22 cellular contexts compared by ENCODE assay signal in the genomic region with DNA sequence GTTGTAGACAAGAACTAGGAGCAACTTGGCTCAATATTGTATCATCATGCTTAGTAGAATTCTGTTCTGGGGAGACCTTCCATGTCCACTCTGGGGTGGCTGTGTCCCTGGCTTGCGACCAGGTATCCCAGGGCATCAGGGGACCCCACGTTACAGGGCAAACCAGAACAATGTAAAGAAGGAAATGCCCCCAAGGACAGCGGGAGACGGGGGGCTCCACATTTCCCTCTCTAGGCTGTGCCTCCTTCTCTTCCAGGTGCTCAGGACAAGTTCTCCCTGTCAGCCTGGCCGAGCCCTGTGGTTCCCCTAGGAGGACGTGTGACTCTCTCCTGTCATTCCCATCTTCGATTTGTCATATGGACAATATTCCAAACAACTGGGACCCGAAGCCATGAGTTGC. TPM values are rescaled to one million over a fixed set of nuclear protein-coding genes. Genes with fewer than 3 reads are reported as not detected.
"Had no signal": no experiment of that assay in that cellular context is flagged by ENCODE, and none has a peak within 500 bp of the region (broad histone marks: within the 10 kb centered on the region; RNA-seq: fewer than 3 reads in every experiment).

No MANE protein-coding gene starts in this region.

- ATAC-seq: activated CD4-positive, alpha-beta T cell treated with anti-CD3 and anti-CD28 coated beads for 36 hours; gastroesophageal sphincter had no signal

- DNase-seq: activated B cell treated with CpG ODN at 0.5 μM for 24 hours; activated CD4-positive, alpha-beta T cell treated with anti-CD3 and anti-CD28 coated beads for 36 hours; activated gamma-delta T cell treated with Interleukin-2 at 50 U/mL for 16 hours; activated T-cell treated with anti-CD3 and anti-CD28 coated beads, Interleukin-2, amount 50 U/mL, for 72 hours; central memory CD4-positive, alpha-beta T cell; head of caudate nucleus; hypothalamus; nephron progenitor cell; nucleus accumbens; right lobe of liver; stimulated activated CD4-positive, alpha-beta T cell treated with anti-CD3 and anti-CD28 coated beads, Interleukin-1b, Interleukin-23, amount 100 ng/mL, for 48 hours; stimulated activated naive CD8-positive, alpha-beta T cell treated with anti-CD3 and anti-CD28 coated beads, Interleukin-15, amount 100 ng/mL, for 72 hours; tibial artery had no signal

- H3K4me3 Mint-ChIP-seq: activated CD4-positive, alpha-beta T cell treated with anti-CD3 and anti-CD28 coated beads for 36 hours; nephron progenitor cell had no signal

- H3K27ac Mint-ChIP-seq: activated B cell treated with CpG ODN at 0.5 μM for 24 hours; activated naive CD4-positive, alpha-beta T cell treated with anti-CD3 and anti-CD28 coated beads, Interleukin-2, amount 50 U/mL, for 24 hours; activated T-cell treated with anti-CD3 and anti-CD28 coated beads, Interleukin-2, amount 50 U/mL, for 72 hours; nephron progenitor cell; stimulated activated naive CD8-positive, alpha-beta T cell treated with anti-CD3 and anti-CD28 coated beads, Interleukin-15, amount 100 ng/mL, for 72 hours had no signal

- H3K4me1 Mint-ChIP-seq: nephron progenitor cell had no signal

- H3K9me3 Mint-ChIP-seq: activated B cell treated with CpG ODN at 0.5 μM for 24 hours; activated T-cell treated with anti-CD3 and anti-CD28 coated beads, Interleukin-2, amount 50 U/mL, for 72 hours; stimulated activated naive CD8-positive, alpha-beta T cell treated with anti-CD3 and anti-CD28 coated beads, Interleukin-15, amount 100 ng/mL, for 72 hours had no signal

- H3K4me3 ChIP-seq: esophagus muscularis mucosa, gastroesophageal sphincter, right lobe of liver, skin epidermis, tibial artery had no signal

- H3K36me3 Mint-ChIP-seq: activated naive CD4-positive, alpha-beta T cell treated with anti-CD3 and anti-CD28 coated beads, Interleukin-2, amount 50 U/mL, for 24 hours had no signal

RNA-seq across cellular contexts. Expression of gene LAIR2, which starts 30.8 kb away (rescaled TPM):
- total RNA-seq: activated B cell treated with CpG ODN at 0.5 μM for 24 hours, astrocyte, dermis microvascular lymphatic vessel endothelial cell, esophagus muscularis mucosa, gastroesophageal sphincter, urinary bladder had no signal

RNA-seq across cellular contexts. Expression of gene LILRA2, which starts 40.1 kb away (rescaled TPM):
- total RNA-seq: activated B cell treated with CpG ODN at 0.5 μM for 24 hours; activated CD4-positive, alpha-beta T cell treated with anti-CD3 and anti-CD28 coated beads for 36 hours; activated CD8-positive, alpha-beta memory T cell treated with anti-CD3 and anti-CD28 coated beads for 36 hours; activated T-cell treated with anti-CD3 and anti-CD28 coated beads, Interleukin-2, amount 50 U/mL, for 72 hours; astrocyte; dermis microvascular lymphatic vessel endothelial cell had no signal

RNA-seq across cellular contexts. Expression of gene LILRA1, which starts 60.0 kb away (rescaled TPM):
- total RNA-seq: activated CD4-positive, alpha-beta T cell treated with anti-CD3 and anti-CD28 coated beads for 36 hours; activated CD8-positive, alpha-beta memory T cell treated with anti-CD3 and anti-CD28 coated beads for 36 hours; activated T-cell treated with anti-CD3 and anti-CD28 coated beads, Interleukin-2, amount 50 U/mL, for 72 hours; astrocyte; dermis microvascular lymphatic vessel endothelial cell; T-helper 1 cell treated with Interleukin-12 subunit alpha and Interleukin-12 subunit beta and Interleukin-4 antibody, amounts not matched to agents 30 ng/mL and 1 ng/mL, for 36 hours had no signal
